ENCODE assay signal across 8 cellular contexts in genomic region chr16:75385507-75386152, GRCh38. TPM values are rescaled to one million over a fixed set of nuclear protein-coding genes. Genes with fewer than 3 reads are reported as not detected.
DNase-seq lines count a peak whose midpoint lies in the region; ATAC-seq and TF ChIP-seq lines count a peak whose summit lies in the region.

No MANE protein-coding gene starts in this region.

- no peak overlapping the region for H3K4me3 ChIP-seq in smooth muscle cell

- 29% methylated on average over 5 of the region's 5 CpGs for WGBS in smooth muscle cell (ENCODE audit: low lambda C conversion rate)

- TF ChIP-seq CTCF in GM20000 (IDR thresholded peaks at IDR 0.05; ENCODE audit: extremely low read depth, missing control alignments) (peak; percentile 9), smooth muscle cell (IDR thresholded peaks at IDR 0.05; ENCODE audit: borderline replicate concordance, insufficient read depth, poor library complexity, severe bottlenecking) (peak; percentile 77)

- intact Hi-C loops in left ventricle myocardium superior (cut with micrococcal nuclease) = no loop called here

- no peak overlapping the region for H2AFZ ChIP-seq in smooth muscle cell (ENCODE audit: low read depth)

- peaks cover 18% of the 10 kb centered on the region for H3K79me2 ChIP-seq in smooth muscle cell (ENCODE audit: low read depth)

- DNase-seq in Ammon's horn (ENCODE audit: low spot score) = peak; percentile 79
- DNase-seq in GM20000 (ENCODE audit: low spot score) = peak; percentile 49
- peak; percentile 47 for DNase-seq in NCI-H226
- DNase-seq in amniotic epithelial cell (ENCODE audit: low read depth) = peak; percentile 85
- no peak for DNase-seq in left ventricle myocardium superior
- no peak for DNase-seq in smooth muscle cell (lab: John Stamatoyannopoulos, UW; ENCODE audit: unreplicated experiment)

- H3K9me3 ChIP-seq in smooth muscle cell (replicated peaks; ENCODE audit: low read depth) = no peaks in the 10 kb centered on the region

- peak overlapping the region; percentile 42 for H3K4me2 ChIP-seq in smooth muscle cell

- H4K20me1 ChIP-seq in smooth muscle cell (ENCODE audit: low read depth) = peaks cover 3% of the 10 kb centered on the region

- peaks cover 15% of the 10 kb centered on the region for H3F3A ChIP-seq in smooth muscle cell (ENCODE audit: low read depth)

- peak overlapping the region; percentile 13 for H3K27ac ChIP-seq in smooth muscle cell (ENCODE audit: low read depth)

- no peak overlapping the region for H3K9ac ChIP-seq in smooth muscle cell (ENCODE audit: low read depth)

- H3K4me1 ChIP-seq in smooth muscle cell (ENCODE audit: low read depth) = peaks cover 4% of the 10 kb centered on the region

- no peaks in the 10 kb centered on the region for H3K27me3 ChIP-seq in smooth muscle cell (ENCODE audit: low read depth)

- no peaks in the 10 kb centered on the region for H3K36me3 ChIP-seq in smooth muscle cell (ENCODE audit: low read depth)

- peak; percentile 45 for ATAC-seq in left ventricle myocardium superior
- ATAC-seq in HG03025 (IDR thresholded peaks at IDR 0.05; ENCODE audit: low FRiP score, unreplicated experiment) = no peak
- no peak for ATAC-seq in HG03520 (IDR thresholded peaks at IDR 0.05; ENCODE audit: unreplicated experiment)

RNA-seq across cellular contexts. Expression of gene CFDP1, which starts 47.7 kb away (rescaled TPM):
- total RNA-seq in left ventricle myocardium superior (24.7 TPM), smooth muscle cell (59.0 and 87.3 TPM in 2 replicates)
- polyA plus RNA-seq in smooth muscle cell = 81.5 and 91.0 TPM in 2 replicates

Comparison
In these comparisons a context has a peak if more than half of its experiments do, and no peak if none do; other contexts are left out.
1. DNase-seq: peak in Ammon's horn (single experiment), GM20000 (single experiment), NCI-H226 (single experiment) and amniotic epithelial cell (single experiment); none in left ventricle myocardium superior (single experiment) and smooth muscle cell (single experiment).